15 cellular contexts compared by ENCODE assay signal in the genomic region with DNA sequence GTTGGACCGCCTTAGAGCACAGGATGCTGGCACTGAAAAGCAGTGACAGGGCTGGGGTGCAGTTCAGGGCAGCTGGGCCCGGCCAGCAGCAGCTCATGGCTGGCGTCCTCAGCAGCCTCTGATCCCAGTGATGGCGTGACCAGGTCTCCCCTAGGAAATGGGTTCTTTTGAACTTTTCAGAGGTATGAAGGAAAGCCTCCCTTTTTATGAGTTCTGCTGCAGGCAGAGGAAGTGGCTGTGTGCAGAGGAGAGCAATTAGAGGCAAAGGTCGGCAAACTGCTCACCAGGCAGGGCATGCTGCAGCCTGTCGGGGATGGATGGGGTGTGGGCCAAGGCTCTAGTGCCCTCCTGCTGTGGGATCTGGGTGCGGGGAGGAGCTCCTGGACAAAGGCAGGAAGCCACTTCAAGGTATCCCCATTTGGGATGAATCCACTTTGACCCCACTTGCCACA. TPM values are rescaled to one million over a fixed set of nuclear protein-coding genes. Genes with fewer than 3 reads are reported as not detected.
DNase-seq lines count a peak whose midpoint lies in the region; ATAC-seq, FAIRE-seq and TF ChIP-seq lines count a peak whose summit lies in the region.
"Had no signal": no experiment of that assay in that cellular context is flagged by ENCODE, and none has a peak within 500 bp of the region (broad histone marks: within the 10 kb centered on the region; RNA-seq: fewer than 3 reads in every experiment).

No MANE protein-coding gene starts in this region.

- H4K20me1 ChIP-seq in HepG2 (ENCODE audit: insufficient read depth, low read length) = no peaks in the 10 kb centered on the region

- FAIRE-seq in HepG2 (lab: Jason Lieb, UNC) = peak; percentile 37
- FAIRE-seq: K562 had no signal

- H3K27ac ChIP-seq in HepG2 (ENCODE audit: extremely low read length, insufficient read depth, low read length) (peak overlapping the region; percentile 42), aorta (ENCODE audit: low read depth in 1 of 2, low read length in 2 of 2) (no peak overlapping the region)
- H3K27ac ChIP-seq: neutrophil had no signal

- H3K9me3 Mint-ChIP-seq in Caco-2 (ENCODE audit: unreplicated experiment) = no peaks in the 10 kb centered on the region

- peak; percentile 18; the same call in 1 of the 2 replicates for TF ChIP-seq RAD21 in HepG2 (CRISPR knock-in tag; IDR thresholded peaks at IDR 0.05)

- H3K9me3 ChIP-seq in Caco-2 = no peaks in the 10 kb centered on the region
- H3K9me3 ChIP-seq in MG63 = no peaks in the 10 kb centered on the region
- no peaks in the 10 kb centered on the region for H3K9me3 ChIP-seq in HepG2 (ENCODE audit: low read length)
- no peaks in the 10 kb centered on the region for H3K9me3 ChIP-seq in aorta (ENCODE audit: control insufficient read depth, low read length)
- H3K9me3 ChIP-seq: neutrophil, SK-N-SH had no signal

- peak; percentile 35 to 83 for DNase-seq in Caco-2
- peak; percentile 62 for DNase-seq in MG63
- DNase-seq in SW480 (ENCODE audit: low spot score) = peak; percentile 87
- DNase-seq in HepG2 (ENCODE audit: low spot score) = peak; percentile 61
- DNase-seq in NCI-H1694 treated with DMSO at 0.1 percent for 48 hours (lab: John Stamatoyannopoulos, UW) = no peak
- no peak for DNase-seq in glomerular visceral epithelial cell (ENCODE audit: extremely low spot score)
- DNase-seq in aorta = no peak
- DNase-seq: activated gamma-delta T cell treated with Interleukin-2 at 50 U/mL for 16 hours; mesendoderm; NCI-H1694; SK-N-SH; stimulated activated CD4-positive, alpha-beta T cell treated with anti-CD3 and anti-CD28 coated beads, Interleukin-4, amount 100 ng/mL, for 4 hours had no signal

- peak overlapping the region; percentile 21 for H3K4me2 ChIP-seq in HepG2 (ENCODE audit: low read depth, low read length)
- H3K4me2 ChIP-seq: SK-N-SH had no signal

- POLR2A ChIA-PET in Caco-2 (lab: Charles Lee) (no interaction called here), HepG2 (lab: Yijun Ruan, JAX) (interaction anchor here (1.3 kb wide), 2 partner anchors 95 to 283 kb away, joined by 3 to 4 read pairs; a partner anchor contains a TSS)

- TF ChIP-seq EP300 in HepG2 (IDR thresholded peaks at IDR 0.05; ENCODE audit: low read depth in 2 of 2, low read length in 2 of 2) (peak in 1 of 2 experiments; percentile 42; a peak in 1 of 4 replicates), HepG2 (CRISPR knock-in tag; IDR thresholded peaks at IDR 0.05; ENCODE audit: borderline replicate concordance) (peak; percentile 25; the same call in 1 of the 2 replicates)

- no peak overlapping the region for H3K4me3 Mint-ChIP-seq in Caco-2 (ENCODE audit: unreplicated experiment)

- H3K36me3 ChIP-seq in Caco-2 (ENCODE audit: control insufficient read depth, insufficient read depth, low read length) (no peaks in the 10 kb centered on the region), MG63 (no peaks in the 10 kb centered on the region), HepG2 (replicated peaks in 1 of 2; ENCODE audit: control insufficient read depth in 1 of 2, insufficient read depth in 2 of 2, low read length in 2 of 2) (no peaks in the 10 kb centered on the region), aorta (ENCODE audit: control insufficient read depth in 1 of 2, insufficient read depth in 2 of 2, low read length in 1 of 2) (no peaks in the 10 kb centered on the region)
- H3K36me3 ChIP-seq: neutrophil had no signal

- H2AFZ ChIP-seq in HepG2 (ENCODE audit: low read length) = no peak overlapping the region

- no peaks in the 10 kb centered on the region for H3K36me3 Mint-ChIP-seq in Caco-2 (ENCODE audit: insufficient read depth, unreplicated experiment)

- H3K79me2 ChIP-seq in HepG2 (ENCODE audit: insufficient read depth, low read length) = no peaks in the 10 kb centered on the region

- CTCF ChIA-PET in Caco-2 (lab: Charles Lee) (no interaction called here), HepG2 (lab: Yijun Ruan, JAX; ENCODE audit: low intra/inter-chr PET ratio, low total read pairs) (no interaction called here)

- no peak overlapping the region for H3K27ac Mint-ChIP-seq in Caco-2 (ENCODE audit: unreplicated experiment)

- no peak overlapping the region for H3K9ac ChIP-seq in HepG2 (ENCODE audit: insufficient read depth, low read depth, low read length)
- H3K9ac ChIP-seq: SK-N-SH had no signal

- TF ChIP-seq CTCF in Caco-2 (IDR thresholded peaks at IDR 0.05; ENCODE audit: insufficient read depth in 1 of 2, low read depth in 1 of 2, low read length in 1 of 2, severe bottlenecking in 1 of 2, unreplicated experiment in 1 of 2) (no peak), HepG2 (CRISPR knock-in tag; IDR thresholded peaks at IDR 0.05) (peak; percentile 72)

- ATAC-seq in HepG2 (peak; percentile 52), GM18505 (IDR thresholded peaks at IDR 0.05; ENCODE audit: unreplicated experiment) (no peak), aorta (ENCODE audit: low FRiP score) (no peak)
- ATAC-seq: K562 had no signal

- no peaks in the 10 kb centered on the region for H3K27me3 ChIP-seq in Caco-2 (replicated peaks; ENCODE audit: control insufficient read depth, insufficient read depth, low read length)
- no peaks in the 10 kb centered on the region for H3K27me3 ChIP-seq in MG63
- H3K27me3 ChIP-seq in HepG2 (ENCODE audit: control insufficient read depth in 1 of 2, insufficient read depth in 2 of 2, low read length in 2 of 2) = no peaks in the 10 kb centered on the region
- no peaks in the 10 kb centered on the region for H3K27me3 ChIP-seq in aorta (ENCODE audit: control insufficient read depth in 1 of 2, insufficient read depth in 2 of 2, low read length in 1 of 2)

- WGBS in HepG2 (ENCODE audit: low lambda C conversion rate) = 9% methylated on average over 6 of the region's 7 CpGs
- 93% methylated on average over 7 of the region's 7 CpGs for WGBS in aorta, 2 donors

- intact Hi-C loops in Caco-2 (cut with micrococcal nuclease; ENCODE audit: unreplicated experiment) = loop anchor here (5.0 to 10.0 kb wide), 4 partner anchors 68 to 361 kb away; no protein-coding TSS in a partner anchor
- intact Hi-C loops in HepG2 (cut with micrococcal nuclease; ENCODE audit: unreplicated experiment) = loop anchor here (10.0 kb wide), 4 partner anchors 121 to 361 kb away; no protein-coding TSS in a partner anchor
- intact Hi-C loops in aorta (cut with DNase I) = loop anchor here (5.0 to 10.0 kb wide), 3 partner anchors 321 to 558 kb away; no protein-coding TSS in a partner anchor

- H3K4me1 ChIP-seq in Caco-2 (peaks cover 71% of the 10 kb centered on the region), HepG2 (ENCODE audit: insufficient read depth, low read length) (peaks cover 92% of the 10 kb centered on the region), aorta (ENCODE audit: control insufficient read depth in 1 of 2, insufficient read depth in 2 of 2, low read length in 2 of 2) (peaks cover 2 to 9% of the 10 kb centered on the region in 2 donors)

- in situ Hi-C loops in HepG2 (cut with HindIII; ENCODE audit: extremely low pct_ligation_motif_present, low pct_unique_long_range_greater_than_20kb) = loop anchor here (10.0 kb wide), 1 partner anchor 491 kb away; a partner anchor contains a TSS

- BruUV-seq in Caco-2 (replicated peaks; lab: Mats Ljungman, UMichigan) (no TSS peak), HepG2 (replicated peaks; lab: Mats Ljungman, UMichigan) (no TSS peak)

- H3K4me1 Mint-ChIP-seq in Caco-2 (ENCODE audit: low read depth, unreplicated experiment) = peaks cover 28% of the 10 kb centered on the region

- H3K4me3 ChIP-seq in Caco-2 (ENCODE audit: low read depth, low read length) (no peak overlapping the region), MG63 (no peak overlapping the region), HepG2 (replicated peaks in 1 of 3; ENCODE audit: insufficient read depth in 1 of 3, low read depth in 2 of 3, low read length in 3 of 3) (no peak overlapping the region), aorta (ENCODE audit: low read length in 2 of 2) (no peak overlapping the region)
- H3K4me3 ChIP-seq: K562 had no signal

- TF ChIP-seq POLR2A in HepG2 (IDR thresholded peaks at IDR 0.05; ENCODE audit: insufficient read depth in 1 of 2, low read depth in 2 of 2, low read length in 2 of 2) (no peak), GM18505 (IDR thresholded peaks at IDR 0.05; ENCODE audit: borderline replicate concordance, extremely low read depth, insufficient read depth, insufficient read length) (no peak)

- H3K27me3 Mint-ChIP-seq in Caco-2 (ENCODE audit: insufficient read depth, unreplicated experiment) = no peaks in the 10 kb centered on the region

TF ChIP-seq in HepG2, 621 proteins besides CTCF, POLR2A, EP300 and RAD21 (continues in another document):
- TF ChIP-seq ZNF549 (CRISPR knock-in tag; IDR thresholded peaks at IDR 0.05) = no peak
- TF ChIP-seq TARDBP (CRISPR knock-in tag; IDR thresholded peaks at IDR 0.05) = peak; percentile 70; the same call in 1 of the 2 replicates
- peak; percentile 86 for TF ChIP-seq MIXL1 (CRISPR knock-in tag; IDR thresholded peaks at IDR 0.05)
- TF ChIP-seq SPEN (CRISPR knock-in tag; IDR thresholded peaks at IDR 0.05; ENCODE audit: low read depth) = no peak

RNA-seq across cellular contexts. Expression of a gene that starts 45.6 kb away (rescaled TPM):
- total RNA-seq in Caco-2 (2022) = 98.9 and 111 TPM in 2 replicates
- 62.7 and 73.9 TPM in 2 replicates for total RNA-seq in MG63 (2014; rRNA removed; shearing (Covaris generic); ENCODE audit: low replicate concordance)
- 76.6 and 80.1 TPM in 2 replicates for total RNA-seq in HepG2 (2016; rRNA removed; fragmentation: Illumina TruSeq; extraction: Trizol)
- 135 and 139 TPM in 2 replicates for total RNA-seq in HepG2 (2016; cell fraction: cytosol; rRNA removed; fragmentation: Illumina TruSeq; extraction: Trizol; ENCODE audit: low read depth)
- 71.2 and 81.9 TPM in 2 replicates for total RNA-seq in HepG2 (2016; cell fraction: insoluble cytoplasmic fraction; rRNA removed; fragmentation: Illumina TruSeq; extraction: Trizol)
- 213 and 217 TPM in 2 replicates for total RNA-seq in HepG2 (2016; cell fraction: membrane; rRNA removed; fragmentation: Illumina TruSeq; extraction: Trizol)
- total RNA-seq in HepG2 (2016; cell fraction: nucleus; rRNA removed; fragmentation: Illumina TruSeq; extraction: Trizol) = 41.7 and 48.3 TPM in 2 replicates
- polyA plus RNA-seq in HepG2 (2011; rRNA removed) = 41.6 and 56.0 TPM in 2 replicates
- 53.2 and 57.4 TPM in 2 replicates for polyA plus RNA-seq in HepG2 (2011; cell fraction: cytosol; rRNA removed)
- polyA plus RNA-seq in HepG2 (2011; cell fraction: nucleus; rRNA removed) = 15.9 and 18.4 TPM in 2 replicates
- 71.3 and 87.6 TPM in 2 replicates for polyA plus RNA-seq in HepG2 (2012)
- 296 and 305 TPM in 2 replicates for polyA plus RNA-seq in HepG2 (2016; cell fraction: cytosol; fragmentation: Illumina TruSeq; extraction: Trizol; ENCODE audit: low read depth)
- 113 and 114 TPM in 2 replicates for polyA plus RNA-seq in HepG2 (2016; cell fraction: insoluble cytoplasmic fraction; fragmentation: Illumina TruSeq; extraction: Trizol; ENCODE audit: low read depth)
- 280 and 289 TPM in 2 replicates for polyA plus RNA-seq in HepG2 (2016; cell fraction: membrane; fragmentation: Illumina TruSeq; extraction: Trizol; ENCODE audit: low read depth)
- polyA plus RNA-seq in HepG2 (2016; cell fraction: nucleus; fragmentation: Illumina TruSeq; extraction: Trizol; ENCODE audit: insufficient read depth, low read depth) = 77.5 and 84.8 TPM in 2 replicates
- polyA minus RNA-seq in HepG2 (2011; rRNA and poly(A)+ RNA removed; ENCODE audit: low replicate concordance) = 3.1 and 9.3 TPM in 2 replicates
- polyA minus RNA-seq in HepG2 (2011; cell fraction: cytosol; rRNA and poly(A)+ RNA removed) = 17.1 and 18.2 TPM in 2 replicates
- polyA minus RNA-seq in HepG2 (2011; cell fraction: nucleus; rRNA and poly(A)+ RNA removed) = 41.3 and 46.1 TPM in 2 replicates
- 10 to 100 TPM; 58.2 to 60.5 TPM for total RNA-seq in aorta
- polyA plus RNA-seq in aorta = 10 to 100 TPM; 38.1 to 59.1 TPM

Comparison
In these comparisons a context has a peak if more than half of its experiments do, and no peak if none do; other contexts are left out.
1. DNase-seq: peak in Caco-2 (2 of 2), MG63 (single experiment), SW480 (single experiment) and HepG2 (single experiment); none in NCI-H1694 treated with DMSO at 0.1 percent for 48 hours (single experiment), glomerular visceral epithelial cell (single experiment) and aorta (0 of 2).